In genomic region chr5:178740181-178740557, GRCh38 we compare ENCODE assay signal across 15 cellular contexts. TPM values are rescaled to one million over a fixed set of nuclear protein-coding genes. Genes with fewer than 3 reads are reported as not detected.
DNase-seq lines count a peak whose midpoint lies in the region; ATAC-seq, FAIRE-seq and TF ChIP-seq lines count a peak whose summit lies in the region.
"Had no signal": no experiment of that assay in that cellular context is flagged by ENCODE, and none has a peak within 500 bp of the region (broad histone marks: within the 10 kb centered on the region; RNA-seq: fewer than 3 reads in every experiment).

No MANE protein-coding gene starts in this region.

- H3K27ac ChIP-seq in subcutaneous abdominal adipose tissue (ENCODE audit: low read depth, low read length) (peak overlapping the region; percentile 94), sigmoid colon (no peak overlapping the region)
- H3K27ac ChIP-seq: BLaER1 treated with 17β-estradiol and CSF1 and Interleukin-3, amounts not matched to agents 10 nM and 100 nM; GM23248 had no signal

- peak; percentile 26 for FAIRE-seq in HTR-8/SVneo (lab: Jason Lieb, UNC)
- FAIRE-seq: H54 had no signal

- intact Hi-C loops in sigmoid colon (cut with DNase I), result no loop called here

- 82 to 92% methylated on average over 3 of the region's 3 CpGs for WGBS in sigmoid colon, 2 donors

- no peaks in the 10 kb centered on the region for H3K36me3 ChIP-seq in adipocyte (ENCODE audit: control insufficient read depth, insufficient read depth, low read length, severe bottlenecking)
- H3K36me3 ChIP-seq in subcutaneous abdominal adipose tissue (ENCODE audit: control insufficient read depth in 5 of 5, insufficient read depth in 5 of 5, low read length in 5 of 5), result no peaks in the 10 kb centered on the region
- no peaks in the 10 kb centered on the region for H3K36me3 ChIP-seq in sigmoid colon
- H3K36me3 ChIP-seq: BLaER1 treated with 17β-estradiol and CSF1 and Interleukin-3, amounts not matched to agents 10 nM and 100 nM had no signal

- H3K4me1 ChIP-seq in adipocyte (ENCODE audit: control insufficient read depth, insufficient read depth, low read length), result peaks cover 29% of the 10 kb centered on the region
- peaks cover 0 to 53% (median 37%) of the 10 kb centered on the region in 5 donors for H3K4me1 ChIP-seq in subcutaneous abdominal adipose tissue (ENCODE audit: control insufficient read depth in 5 of 5, insufficient read depth in 5 of 5, low read length in 5 of 5)
- no peaks in the 10 kb centered on the region for H3K4me1 ChIP-seq in sigmoid colon

- TF ChIP-seq CTCF in sigmoid colon (IDR thresholded peaks at IDR 0.05), result no peak

- H3K27me3 ChIP-seq in adipocyte (replicated peaks; ENCODE audit: control insufficient read depth, insufficient read depth, low read length), result no peaks in the 10 kb centered on the region
- no peaks in the 10 kb centered on the region for H3K27me3 ChIP-seq in subcutaneous abdominal adipose tissue (ENCODE audit: control insufficient read depth in 5 of 5, insufficient read depth in 4 of 5, low read length in 5 of 5)
- H3K27me3 ChIP-seq in sigmoid colon, result no peaks in the 10 kb centered on the region
- H3K27me3 ChIP-seq: BLaER1 treated with 17β-estradiol and CSF1 and Interleukin-3, amounts not matched to agents 10 nM and 100 nM had no signal

- H3K4me3 ChIP-seq in adipocyte (ENCODE audit: low read length) (no peak overlapping the region), subcutaneous abdominal adipose tissue (ENCODE audit: low read depth in 1 of 5, low read length in 5 of 5) (no peak overlapping the region), sigmoid colon (no peak overlapping the region)
- H3K4me3 ChIP-seq: BLaER1 treated with 17β-estradiol and CSF1 and Interleukin-3, amounts not matched to agents 10 nM and 100 nM; GM23248 had no signal

- TF ChIP-seq POLR2A in sigmoid colon (IDR thresholded peaks at IDR 0.05), result no peak

- ATAC-seq in esophagus mucosa (peak; percentile 97), SK-N-SH treated with all-trans-retinoic acid at 6 μM for 48 hours (no peak)
- ATAC-seq: CD8-positive, alpha-beta T cell had no signal

- peaks cover 14% of the 10 kb centered on the region for H3K9me3 ChIP-seq in adipocyte (ENCODE audit: control insufficient read depth, low read length)
- peaks cover 0 to 3% (median 0%) of the 10 kb centered on the region in 5 donors for H3K9me3 ChIP-seq in subcutaneous abdominal adipose tissue (ENCODE audit: control insufficient read depth in 5 of 5, low read length in 5 of 5)
- H3K9me3 ChIP-seq in sigmoid colon, result peaks cover 0 to 1% (median 0%) of the 10 kb centered on the region in 4 donors

- TF ChIP-seq EP300 in sigmoid colon (IDR thresholded peaks at IDR 0.05), result no peak

- no peak for DNase-seq in HTR-8/SVneo (ENCODE audit: insufficient read length, low spot score)
- no peak for DNase-seq in adipocyte (ENCODE audit: low read depth)
- DNase-seq in sigmoid colon, result no peak
- no peak for DNase-seq in GOT3 (lab: John Stamatoyannopoulos, UW)
- DNase-seq: Calu3; CD8-positive, alpha-beta T cell; DMS79 treated with DMSO at 0.1 percent for 48 hours; GF-D8; GM23248; HCEC 1CT had no signal

- H3K9ac ChIP-seq in adipocyte (ENCODE audit: low read length), result peak overlapping the region; percentile 68
- peak overlapping the region in 3 of 5 donors; percentile 27 to 63 (median 35) for H3K9ac ChIP-seq in subcutaneous abdominal adipose tissue (ENCODE audit: low read length in 5 of 5)
- H3K9ac ChIP-seq: BLaER1 treated with 17β-estradiol and CSF1 and Interleukin-3, amounts not matched to agents 10 nM and 100 nM; GM23248 had no signal

TF ChIP-seq in SK-N-SH treated with all-trans-retinoic acid at 6 μM for 48 hours, 23 proteins besides CTCF, POLR2A, EP300 and RAD21:
- TF ChIP-seq PPARA (CRISPR knock-in tag; IDR thresholded peaks at IDR 0.05; ENCODE audit: borderline replicate concordance), result no peak
- TF ChIP-seq TCF4 (CRISPR knock-in tag; IDR thresholded peaks at IDR 0.05; ENCODE audit: borderline replicate concordance), result no peak
- no peak for TF ChIP-seq RARB (CRISPR knock-in tag; IDR thresholded peaks at IDR 0.05)
- no peak for TF ChIP-seq BACH2 (CRISPR knock-in tag; IDR thresholded peaks at IDR 0.05; ENCODE audit: borderline replicate concordance)
- no peak for TF ChIP-seq ZNF565 (CRISPR knock-in tag; conservative IDR thresholded peaks at IDR 0.05; ENCODE audit: low read depth)
- no peak for TF ChIP-seq ZNF70 (CRISPR knock-in tag; IDR thresholded peaks at IDR 0.05)
- no peak for TF ChIP-seq OSR1 (CRISPR knock-in tag; IDR thresholded peaks at IDR 0.05)
- TF ChIP-seq ISL1 (CRISPR knock-in tag; IDR thresholded peaks at IDR 0.05), result no peak
- TF ChIP-seq GLIS3 (CRISPR knock-in tag; IDR thresholded peaks at IDR 0.05), result no peak
- TF ChIP-seq PATZ1 (CRISPR knock-in tag; IDR thresholded peaks at IDR 0.05; ENCODE audit: borderline replicate concordance), result no peak

RNA-seq across cellular contexts. Expression of gene ZNF354A, which starts 9.7 kb away (rescaled TPM):
- 5.6 TPM for total RNA-seq in esophagus mucosa
- 10 to 100 TPM; 17.8 to 29.4 (median 21.7) TPM for total RNA-seq in sigmoid colon
- 1 to 10 TPM; 3.7 to 5.8 (median 4.8) TPM for polyA plus RNA-seq in sigmoid colon
